9 cellular contexts compared by ENCODE assay signal in the genomic region with DNA sequence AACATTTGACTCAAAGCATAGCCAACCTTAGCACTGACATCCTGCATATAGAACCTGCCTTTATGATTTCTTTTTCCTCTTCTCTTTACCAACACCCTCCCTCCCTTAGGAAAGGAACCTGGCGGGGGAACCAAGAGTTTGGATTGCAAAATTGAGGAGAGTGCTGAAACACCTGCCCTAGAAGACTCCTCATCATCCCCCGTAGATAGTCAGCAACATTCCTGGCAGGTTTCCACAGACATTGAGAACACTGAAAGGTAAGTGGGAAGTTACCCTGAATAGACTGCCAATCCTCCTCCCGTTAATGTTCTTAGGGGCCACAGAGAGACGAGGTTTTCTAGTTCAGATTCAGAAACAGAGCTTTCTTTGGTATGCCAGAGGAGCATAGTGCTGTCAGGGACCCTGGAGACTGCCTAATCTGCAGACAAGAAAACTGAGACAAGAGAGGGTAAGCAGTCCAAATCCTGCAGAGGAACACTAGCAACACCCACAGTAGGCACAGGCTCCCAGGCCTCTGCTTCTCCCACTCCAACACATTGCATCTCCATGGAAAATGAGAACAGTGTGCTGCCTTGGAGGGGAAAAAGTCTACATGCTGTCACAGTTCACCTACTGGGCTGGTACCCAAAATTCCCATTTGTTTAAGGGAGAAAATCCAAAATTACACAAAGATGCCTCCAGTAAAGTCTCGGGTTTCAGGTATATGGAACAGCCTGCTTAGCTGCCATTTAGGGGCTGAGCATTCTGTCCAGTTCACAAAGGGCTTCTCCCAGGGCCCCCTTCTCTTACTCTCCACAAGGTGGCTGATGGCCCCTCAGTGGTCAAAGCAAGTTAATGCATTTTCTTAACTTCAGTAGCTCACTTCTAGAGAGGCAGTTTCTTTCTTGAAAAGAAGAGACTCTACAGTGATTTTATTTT.
DNase-seq lines count a peak whose midpoint lies in the region; ATAC-seq and TF ChIP-seq lines count a peak whose summit lies in the region.
"Had no signal": no experiment of that assay in that cellular context is flagged by ENCODE, and none has a peak within 500 bp of the region (broad histone marks: within the 10 kb centered on the region; RNA-seq: fewer than 3 reads in every experiment).

No MANE protein-coding gene starts in this region.

- H3K4me1 Mint-ChIP-seq in HFFc6 (ENCODE audit: low read depth), result no peaks in the 10 kb centered on the region
- H3K4me1 Mint-ChIP-seq in effector memory CD8-positive, alpha-beta T cell (ENCODE audit: low read depth in 2 of 2), result no peaks in the 10 kb centered on the region

- no peaks in the 10 kb centered on the region for H3K9me3 ChIP-seq in AG04450 (ENCODE audit: control insufficient read depth, insufficient read depth, low read length)
- H3K9me3 ChIP-seq: Peyer's patch had no signal

- H3K4me3 Mint-ChIP-seq in HFFc6, result no peak overlapping the region
- no peak overlapping the region for H3K4me3 Mint-ChIP-seq in effector memory CD8-positive, alpha-beta T cell

- H3K27me3 ChIP-seq in AG04450 (ENCODE audit: control insufficient read depth, insufficient read depth, low read length), result peaks cover under 1% of the 10 kb centered on the region
- H3K27me3 ChIP-seq: Peyer's patch had no signal

- peaks cover 5% of the 10 kb centered on the region; the same call in 1 of the 2 replicates for H3K27me3 Mint-ChIP-seq in HFFc6 (ENCODE audit: insufficient read depth)
- peaks cover 0 to 34% of the 10 kb centered on the region in 2 donors for H3K27me3 Mint-ChIP-seq in effector memory CD8-positive, alpha-beta T cell

- DNase-seq in AG04450 (ENCODE audit: low read depth, low spot score), result no peak
- no peak for DNase-seq in HFFc6
- DNase-seq in astrocyte of the spinal cord (ENCODE audit: low read depth, low spot score), result no peak
- DNase-seq in islet precursor cell, result peak; percentile 66
- no peak for DNase-seq in activated gamma-delta T cell (lab: John Stamatoyannopoulos, UW)
- no peak for DNase-seq in T-helper 1 cell
- DNase-seq in effector memory CD8-positive, alpha-beta T cell, result no peak
- DNase-seq: Peyer's patch had no signal

- TF ChIP-seq CTCF in AG04450 (IDR thresholded peaks at IDR 0.05; ENCODE audit: low read depth, low read length), result peak; percentile 33
- TF ChIP-seq CTCF in HFFc6 (IDR thresholded peaks at IDR 0.05), result peak; percentile 30
- peak; percentile 27 for TF ChIP-seq CTCF in astrocyte of the spinal cord (IDR thresholded peaks at IDR 0.05; ENCODE audit: low read depth, low read length)

- POLR2A ChIA-PET in AG04450 (lab: Yijun Ruan, JAX), result no interaction called here

- CTCF ChIA-PET in AG04450 (lab: Charles Lee), result interaction anchor here (0.7 to 5.8 kb wide), 4 partner anchors 8 to 366 kb away, joined by 4 to 29 read pairs (median 9); no protein-coding TSS in a partner anchor

- H3K4me3 ChIP-seq in AG04450 (ENCODE audit: low read depth, low read length), result no peak overlapping the region
- no peak overlapping the region for H3K4me3 ChIP-seq in astrocyte of the spinal cord (ENCODE audit: low read depth, low read length)
- H3K4me3 ChIP-seq: Peyer's patch had no signal

- no peak overlapping the region for H3K27ac ChIP-seq in AG04450 (ENCODE audit: low read depth, low read length)
- H3K27ac ChIP-seq: Peyer's patch had no signal

- H3K36me3 Mint-ChIP-seq in HFFc6 (ENCODE audit: low read depth), result no peaks in the 10 kb centered on the region
- no peaks in the 10 kb centered on the region for H3K36me3 Mint-ChIP-seq in effector memory CD8-positive, alpha-beta T cell (ENCODE audit: insufficient read depth)

- no peak for ATAC-seq in HG03460 (IDR thresholded peaks at IDR 0.05; ENCODE audit: unreplicated experiment)
- ATAC-seq in effector memory CD8-positive, alpha-beta T cell (replicated peaks), result no peak

- in situ Hi-C loops in astrocyte of the spinal cord (cut with HindIII; ENCODE audit: low sequenced_read_pairs), result no loop called here

- no peaks in the 10 kb centered on the region for H3K9me3 Mint-ChIP-seq in HFFc6
- no peaks in the 10 kb centered on the region for H3K9me3 Mint-ChIP-seq in effector memory CD8-positive, alpha-beta T cell

- H3K27ac Mint-ChIP-seq in HFFc6, result no peak overlapping the region
- H3K27ac Mint-ChIP-seq in effector memory CD8-positive, alpha-beta T cell, result no peak overlapping the region
